1 cellular context compared by ENCODE assay signal in the genomic region with DNA sequence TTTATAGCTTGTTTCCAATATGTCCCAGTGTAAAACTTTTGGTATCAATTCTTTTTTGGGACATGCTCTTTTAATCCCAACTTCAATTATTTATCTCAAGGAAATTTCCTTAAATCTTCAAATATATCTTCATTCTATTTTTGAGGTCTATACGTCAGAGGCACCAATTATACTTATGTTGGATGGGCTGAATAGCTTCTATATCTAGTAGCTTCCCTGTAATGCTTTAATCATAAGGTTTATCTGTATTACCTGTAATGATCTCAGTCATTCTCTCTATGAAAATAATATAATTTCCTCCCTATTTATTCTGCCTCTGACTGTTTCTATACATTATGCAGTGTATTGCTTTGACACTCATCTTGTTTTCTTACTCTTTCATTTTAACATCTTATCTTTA.
TF ChIP-seq lines count a peak whose summit lies in the region.

No MANE protein-coding gene starts in this region.

TF ChIP-seq in HCT116, 20 proteins besides CTCF, POLR2A, EP300 and RAD21 (continued from another document):
- no peak for TF ChIP-seq ZBTB33 (IDR thresholded peaks at IDR 0.05; ENCODE audit: extremely low read depth, insufficient replicate concordance, low read length)
